ENCODE assay signal across 1 cellular context in the genomic region with DNA sequence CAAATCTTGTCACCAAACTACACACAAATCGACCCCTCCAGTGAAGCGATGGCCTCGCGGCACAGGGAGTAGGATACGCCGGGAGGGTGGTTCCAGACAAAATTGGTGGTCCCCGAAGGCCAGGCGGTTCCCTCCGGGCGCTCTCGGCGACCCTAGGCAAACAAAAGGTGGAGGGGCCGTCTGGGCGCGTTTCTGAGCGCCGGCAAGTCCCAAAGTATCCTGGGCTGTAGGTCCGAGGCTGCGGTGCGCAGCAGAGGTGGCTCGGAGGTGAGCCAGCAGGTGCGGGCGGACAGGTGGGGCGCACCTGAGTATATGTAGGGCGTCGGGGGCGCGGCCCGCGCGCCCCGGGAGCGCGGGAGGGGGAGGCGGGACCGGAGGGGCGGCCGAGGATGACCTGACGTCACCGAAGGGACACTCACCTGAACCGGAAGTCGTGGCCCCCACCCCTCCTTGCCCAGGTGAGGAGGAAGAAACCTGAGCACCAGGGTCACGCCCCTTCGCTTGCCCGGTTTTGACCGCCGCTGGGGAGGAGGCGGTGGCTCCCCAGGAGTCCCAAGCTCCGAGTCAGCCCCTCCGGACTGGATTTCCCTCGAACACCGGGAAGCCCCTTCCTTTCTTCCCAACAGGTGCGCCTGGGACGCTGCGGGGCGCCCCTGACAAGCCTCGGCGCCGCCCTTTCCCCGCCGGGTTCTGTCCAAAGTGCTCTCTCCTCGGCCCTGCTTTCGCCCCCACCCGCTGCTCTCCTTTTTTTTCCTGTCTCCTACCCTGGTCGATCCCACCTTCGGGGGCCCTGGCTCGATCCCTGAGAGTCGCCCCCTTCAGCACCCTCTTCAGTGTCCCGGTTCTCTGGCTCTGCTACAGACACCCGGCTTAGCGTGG.
TF ChIP-seq lines count a peak whose summit lies in the region.

A gene with protein sequence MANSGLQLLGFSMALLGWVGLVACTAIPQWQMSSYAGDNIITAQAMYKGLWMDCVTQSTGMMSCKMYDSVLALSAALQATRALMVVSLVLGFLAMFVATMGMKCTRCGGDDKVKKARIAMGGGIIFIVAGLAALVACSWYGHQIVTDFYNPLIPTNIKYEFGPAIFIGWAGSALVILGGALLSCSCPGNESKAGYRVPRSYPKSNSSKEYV (minus strand): TSS at position 287 of the 879 bp plus-strand sequence. CDS start 435 bp downstream, outside the sequence.

TF ChIP-seq in Ishikawa, 13 proteins besides CTCF, POLR2A, EP300 and RAD21 (continued from another document):
- TF ChIP-seq TCF12 (IDR thresholded peaks at IDR 0.05; ENCODE audit: low read depth) (peak; percentile 80; the same call in 1 of the 2 replicates), ZBTB7A (IDR thresholded peaks at IDR 0.05; ENCODE audit: low read depth) (peak; percentile 51; the same call in 1 of the 2 replicates), TAF1 (IDR thresholded peaks at IDR 0.05; ENCODE audit: low read depth) (peak; percentile 76), NFIC (IDR thresholded peaks at IDR 0.05) (no peak), EGR1 (IDR thresholded peaks at IDR 0.05) (no peak), CEBPB (IDR thresholded peaks at IDR 0.05) (no peak; the same call in 1 of the 2 replicates), TEAD4 (IDR thresholded peaks at IDR 0.05) (peak; percentile 17; the same call in 1 of the 2 replicates), CREB1 (IDR thresholded peaks at IDR 0.05; ENCODE audit: low read depth) (peak; percentile 68), YY1 (IDR thresholded peaks at IDR 0.05; ENCODE audit: low read depth) (no peak)
- TF ChIP-seq, protein P1, sequence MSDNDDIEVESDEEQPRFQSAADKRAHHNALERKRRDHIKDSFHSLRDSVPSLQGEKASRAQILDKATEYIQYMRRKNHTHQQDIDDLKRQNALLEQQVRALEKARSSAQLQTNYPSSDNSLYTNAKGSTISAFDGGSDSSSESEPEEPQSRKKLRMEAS (IDR thresholded peaks at IDR 0.05) = peak; percentile 76
